In the genomic region with DNA sequence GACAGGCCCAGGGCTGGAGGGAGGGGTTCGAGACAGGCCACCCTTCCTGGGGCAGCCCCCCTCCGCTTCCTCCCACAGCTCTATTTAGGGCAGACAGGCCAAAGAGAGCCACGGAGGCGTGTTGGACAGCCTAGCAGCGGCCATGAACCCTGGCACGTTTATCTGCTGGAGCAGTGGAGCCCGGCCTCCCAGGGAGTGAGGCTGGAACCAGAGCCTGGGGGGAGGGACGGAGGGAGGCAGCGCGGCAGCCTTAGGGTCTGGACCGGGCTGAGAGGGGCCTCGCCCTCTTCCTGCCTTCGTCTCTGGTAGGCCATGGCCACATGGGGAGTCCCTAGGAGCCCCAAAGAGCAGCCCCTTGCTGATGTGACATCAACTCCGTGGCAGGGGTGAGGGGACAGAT, we compare ENCODE assay signal across 2 cellular contexts.
TF ChIP-seq lines count a peak whose summit lies in the region.

No MANE protein-coding gene starts in this region.

TF ChIP-seq in H1, 55 proteins besides CTCF, POLR2A, EP300 and RAD21 (continued from another document):
- TF ChIP-seq POLR2AphosphoS5 (IDR thresholded peaks at IDR 0.05; ENCODE audit: low read depth, low read length), result no peak

TF ChIP-seq in HEK293T, 16 proteins besides CTCF, POLR2A, EP300 and RAD21 (continued from another document):
- TF ChIP-seq SP1 (IDR thresholded peaks at IDR 0.05), result no peak
- TF ChIP-seq TARDBP (IDR thresholded peaks at IDR 0.05), result no peak
- TF ChIP-seq PKNOX1 (IDR thresholded peaks at IDR 0.05), result no peak
- TF ChIP-seq FOXK2 (IDR thresholded peaks at IDR 0.05), result no peak
- TF ChIP-seq L3MBTL2 (conservative IDR thresholded peaks at IDR 0.05), result no peak
- no peak for TF ChIP-seq SUZ12 (IDR thresholded peaks at IDR 0.05)
- TF ChIP-seq ELF4 (IDR thresholded peaks at IDR 0.05), result no peak
- no peak for TF ChIP-seq ARNT (IDR thresholded peaks at IDR 0.05)
- TF ChIP-seq FOXM1 (IDR thresholded peaks at IDR 0.05; ENCODE audit: borderline replicate concordance), result no peak
- no peak for TF ChIP-seq CTBP1 (IDR thresholded peaks at IDR 0.05; ENCODE audit: borderline replicate concordance)
- no peak for TF ChIP-seq ZNF384 (IDR thresholded peaks at IDR 0.05)
TF ChIP-seq in HEK293T: peak in this region for 0.
